Comparison of ENCODE assay signal across 33 cellular contexts in genomic region chr10:42112331-42113157, GRCh38.
"Had no signal": no experiment of that assay in that cellular context is flagged by ENCODE, and none has a peak within 500 bp of the region (broad histone marks: within the 10 kb centered on the region; RNA-seq: fewer than 3 reads in every experiment).

No MANE protein-coding gene starts in this region.

- ATAC-seq: activated CD8-positive, alpha-beta memory T cell treated with anti-CD3 and anti-CD28 coated beads, Interleukin-2, amount 10 ng/mL, durations not matched to agents 7 days and 5 days; body of pancreas; PC-3 had no signal

- H3K27ac ChIP-seq: body of pancreas, breast epithelium, Peyer's patch, SJSA1, WERI-Rb-1 had no signal

- H3K4me3 Mint-ChIP-seq: activated CD4-positive, alpha-beta memory T cell treated with anti-CD3 and anti-CD28 coated beads, Interleukin-2, amount 10 ng/mL, durations not matched to agents 7 days and 5 days; activated CD8-positive, alpha-beta memory T cell treated with anti-CD3 and anti-CD28 coated beads, Interleukin-2, amount 10 ng/mL, durations not matched to agents 7 days and 5 days; activated naive CD4-positive, alpha-beta T cell treated with anti-CD3 and anti-CD28 coated beads, Interleukin-2, amount 50 U/mL, for 24 hours; activated naive CD8-positive, alpha-beta T cell treated with anti-CD3 and anti-CD28 coated beads, Interleukin-2, amount 10 ng/mL, durations not matched to agents 7 days and 5 days had no signal

- H3K36me3 ChIP-seq: breast epithelium, Peyer's patch, SJSA1, WERI-Rb-1 had no signal

- H3K36me3 Mint-ChIP-seq: activated naive CD4-positive, alpha-beta T cell treated with anti-CD3 and anti-CD28 coated beads, Interleukin-2, amount 50 U/mL, for 24 hours; activated naive CD8-positive, alpha-beta T cell treated with anti-CD3 and anti-CD28 coated beads, Interleukin-2, amount 10 ng/mL, durations not matched to agents 7 days and 5 days had no signal

- H3K27me3 ChIP-seq: body of pancreas, breast epithelium, Peyer's patch, SJSA1 had no signal

- H3K4me1 Mint-ChIP-seq: activated CD4-positive, alpha-beta memory T cell treated with anti-CD3 and anti-CD28 coated beads, Interleukin-2, amount 10 ng/mL, durations not matched to agents 7 days and 5 days; activated CD8-positive, alpha-beta memory T cell treated with anti-CD3 and anti-CD28 coated beads, Interleukin-2, amount 10 ng/mL, durations not matched to agents 7 days and 5 days; activated naive CD4-positive, alpha-beta T cell treated with anti-CD3 and anti-CD28 coated beads, Interleukin-2, amount 50 U/mL, for 24 hours; activated naive CD8-positive, alpha-beta T cell treated with anti-CD3 and anti-CD28 coated beads, Interleukin-2, amount 10 ng/mL, durations not matched to agents 7 days and 5 days had no signal

- DNase-seq: activated CD4-positive, alpha-beta memory T cell treated with anti-CD3 and anti-CD28 coated beads, Interleukin-2, amount 10 ng/mL, durations not matched to agents 7 days and 5 days; activated CD4-positive, alpha-beta T cell treated with anti-CD3 and anti-CD28 coated beads for 1 hour; activated CD4-positive, alpha-beta T cell treated with anti-CD3 and anti-CD28 coated beads for 48 hours; activated CD4-positive, CD25-positive, alpha-beta regulatory T cell; activated CD8-positive, alpha-beta memory T cell treated with anti-CD3 and anti-CD28 coated beads for 24 hours; activated CD8-positive, alpha-beta memory T cell treated with anti-CD3 and anti-CD28 coated beads, Interleukin-2, amount 10 ng/mL, durations not matched to agents 7 days and 5 days; activated CD8-positive, alpha-beta memory T cell treated with anti-CD3 and anti-CD28 coated beads, Interleukin-2, amount 50 U/mL, for 48 hours; activated effector memory CD4-positive, alpha-beta T cell treated with Interleukin-2 at 50 U/mL for 16 hours; activated naive CD8-positive, alpha-beta T cell treated with anti-CD3 and anti-CD28 coated beads, Interleukin-2, amount 10 ng/mL, durations not matched to agents 7 days and 5 days; activated T-cell treated with anti-CD3 and anti-CD28 coated beads, Interleukin-2, amount 50 U/mL, for 48 hours; amygdala; body of pancreas; Karpas-422; KBM-7; NCI-H1105; NCI-H1436; NCI-H1694 treated with DMSO at 0.1 percent for 48 hours; NCI-H2029; NCI-H345; NCI-H524 treated with DMSO at 0.1 percent for 48 hours; NK-92 treated with Interleukin-12 subunit alpha and Interleukin-12 subunit beta, amount 100 ng/mL, for 24 hours; PC-3; RPMI8226; SHP77 treated with DMSO at 0.1 percent for 48 hours; SW 1271; T-helper 1 cell; T-helper 2 cell; T-helper 9 cell; WERI-Rb-1 had no signal

- H3K4me3 ChIP-seq: body of pancreas, breast epithelium, Peyer's patch, SJSA1 had no signal

- H3K4me1 ChIP-seq: body of pancreas, breast epithelium, Peyer's patch, SJSA1 had no signal

- H3K27me3 Mint-ChIP-seq: activated CD4-positive, alpha-beta memory T cell treated with anti-CD3 and anti-CD28 coated beads, Interleukin-2, amount 10 ng/mL, durations not matched to agents 7 days and 5 days; activated CD8-positive, alpha-beta memory T cell treated with anti-CD3 and anti-CD28 coated beads, Interleukin-2, amount 10 ng/mL, durations not matched to agents 7 days and 5 days; activated naive CD4-positive, alpha-beta T cell treated with anti-CD3 and anti-CD28 coated beads, Interleukin-2, amount 50 U/mL, for 24 hours; activated naive CD8-positive, alpha-beta T cell treated with anti-CD3 and anti-CD28 coated beads, Interleukin-2, amount 10 ng/mL, durations not matched to agents 7 days and 5 days had no signal

- H3K27ac Mint-ChIP-seq: activated CD4-positive, alpha-beta memory T cell treated with anti-CD3 and anti-CD28 coated beads, Interleukin-2, amount 10 ng/mL, durations not matched to agents 7 days and 5 days; activated CD8-positive, alpha-beta memory T cell treated with anti-CD3 and anti-CD28 coated beads, Interleukin-2, amount 10 ng/mL, durations not matched to agents 7 days and 5 days; activated naive CD4-positive, alpha-beta T cell treated with anti-CD3 and anti-CD28 coated beads, Interleukin-2, amount 50 U/mL, for 24 hours; activated naive CD8-positive, alpha-beta T cell treated with anti-CD3 and anti-CD28 coated beads, Interleukin-2, amount 10 ng/mL, durations not matched to agents 7 days and 5 days had no signal

- H3K9me3 ChIP-seq: SJSA1 had no signal
